In genomic region chr5:116719087-116719486, GRCh38 we compare ENCODE assay signal across 25 cellular contexts.
"Had no signal": no experiment of that assay in that cellular context is flagged by ENCODE, and none has a peak within 500 bp of the region (broad histone marks: within the 10 kb centered on the region; RNA-seq: fewer than 3 reads in every experiment).

No MANE protein-coding gene starts in this region.

- H3K36me3 Mint-ChIP-seq: mesothelial cell of epicardium, naive B cell had no signal

- H3K4me3 Mint-ChIP-seq: dendritic cell treated with granulocyte-macrophage colony-stimulating factor and Interleukin-4, amounts not matched to agents 40 ng/mL and 50 ng/mL, for 4 days; effector memory CD8-positive, alpha-beta T cell; endodermal cell; mesothelial cell of epicardium; naive B cell had no signal

- H3K27ac ChIP-seq: colonic mucosa, epithelial cell of prostate, esophagus muscularis mucosa, foreskin keratinocyte, heart right ventricle, left lung, lower lobe of right lung had no signal

- H3K27me3 ChIP-seq: colonic mucosa, esophagus muscularis mucosa, heart right ventricle, left lung had no signal

- H3K4me3 ChIP-seq: colonic mucosa, esophagus muscularis mucosa, heart right ventricle, left lung, lower lobe of right lung, mucosa of descending colon had no signal

- H3K4me1 ChIP-seq: colonic mucosa, esophagus muscularis mucosa, foreskin keratinocyte, heart right ventricle, left lung, lower lobe of right lung had no signal

- H3K4me1 Mint-ChIP-seq: mesothelial cell of epicardium, naive B cell had no signal

- H3K36me3 ChIP-seq: colonic mucosa, esophagus muscularis mucosa, heart right ventricle, left lung, lower lobe of right lung had no signal

- DNase-seq: colonic mucosa; cortex of kidney; effector CD8-positive, alpha-beta T cell; effector memory CD8-positive, alpha-beta T cell; endodermal cell; foreskin keratinocyte; glutamatergic neuron; head of caudate nucleus; heart right ventricle; hippocampal formation; left cardiac atrium; left lung; left ventricle myocardium superior; lower lobe of right lung; mesenchymal stem cell; mucosa of descending colon; naive B cell had no signal

- ATAC-seq: effector memory CD8-positive, alpha-beta T cell; foreskin keratinocyte; heart right ventricle; left cardiac atrium; left lung; left ventricle myocardium superior; lower lobe of right lung; mucosa of descending colon had no signal

- H3K27ac Mint-ChIP-seq: dendritic cell treated with granulocyte-macrophage colony-stimulating factor and Interleukin-4, amounts not matched to agents 40 ng/mL and 50 ng/mL, for 4 days; effector memory CD8-positive, alpha-beta T cell; endodermal cell; mesothelial cell of epicardium; naive B cell had no signal

- H3K9me3 ChIP-seq: colonic mucosa, esophagus muscularis mucosa, left lung, lower lobe of right lung, mucosa of descending colon had no signal

- H3K9me3 Mint-ChIP-seq: dendritic cell treated with granulocyte-macrophage colony-stimulating factor and Interleukin-4, amounts not matched to agents 40 ng/mL and 50 ng/mL, for 4 days; endodermal cell had no signal

- FAIRE-seq: endometrium, frontal cortex, islet of Langerhans, keratinocyte had no signal
